ENCODE assay signal across 27 cellular contexts in the genomic region with DNA sequence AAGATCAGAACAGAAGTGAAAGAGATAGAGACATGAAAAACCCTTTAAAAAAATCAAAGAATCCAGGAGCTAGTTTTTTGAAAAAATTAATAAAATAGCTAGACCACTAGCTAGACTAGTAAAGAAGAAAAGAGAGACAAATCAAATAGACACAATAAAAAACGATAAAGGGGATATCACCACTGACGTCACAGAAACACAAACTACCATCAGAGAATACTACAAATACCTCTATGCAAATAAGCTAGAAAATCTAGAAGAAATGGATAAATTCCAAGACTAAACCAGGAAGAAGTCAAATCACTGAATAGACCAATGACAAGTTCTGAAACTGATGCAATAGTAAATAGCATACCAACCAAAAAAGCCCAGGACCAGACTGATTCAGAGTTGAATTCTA.
"Had no signal": no experiment of that assay in that cellular context is flagged by ENCODE, and none has a peak within 500 bp of the region (broad histone marks: within the 10 kb centered on the region; RNA-seq: fewer than 3 reads in every experiment).

No MANE protein-coding gene starts in this region.

- ATAC-seq: stimulated activated effector memory CD8-positive, alpha-beta T cell treated with anti-CD3 and anti-CD28 coated beads, Interleukin-12 subunit alpha, Interleukin-12 subunit beta, amount 100 ng/mL, for 72 hours; stimulated activated memory B cell treated with anti-CD40 and anti-IgM and Interleukin-4, amounts not matched to agents 10 μg/mL and 1 μg/mL and 100 μg/mL, for 72 hours; stimulated activated naive B cell treated with anti-CD40 and anti-IgM and Interleukin-4, amounts not matched to agents 10 μg/mL and 1 μg/mL and 100 μg/mL, for 72 hours; stimulated activated naive CD8-positive, alpha-beta T cell treated with anti-CD3 and anti-CD28 coated beads, Interleukin-15, amount 100 ng/mL, for 72 hours; stimulated activated naive CD8-positive, alpha-beta T cell treated with anti-CD3 and anti-CD28 coated beads, Interleukin-15, Interleukin-2, amounts not matched to agents 100 U/mL and 50 U/mL, for 24 hours; upper lobe of right lung had no signal

- H3K9me3 ChIP-seq: suprapubic skin, testis, thoracic aorta, thyroid gland, tibial artery, tibial nerve, transverse colon, upper lobe of left lung, upper lobe of right lung, uterus, vagina had no signal

- DNase-seq: stimulated activated CD4-positive, alpha-beta T cell treated with anti-CD3 and anti-CD28 coated beads, Interleukin-2, amount 100 ng/mL, for 48 hours; stimulated activated CD4-positive, alpha-beta T cell treated with anti-CD3 and anti-CD28 coated beads, Interleukin-4, amount 100 ng/mL, for 1 hour; stimulated activated CD4-positive, alpha-beta T cell treated with anti-CD3 and anti-CD28 coated beads, Interleukin-4, amount 100 ng/mL, for 24 hours; stimulated activated CD4-positive, alpha-beta T cell treated with anti-CD3 and anti-CD28 coated beads, Interleukin-4, amount 100 ng/mL, for 4 hours; stimulated activated CD8-positive, alpha-beta memory T cell treated with anti-CD3 and anti-CD28 coated beads, Interleukin-4, amount 100 ng/mL, for 48 hours; stimulated activated naive B cell treated with anti-CD40 and anti-IgM and Interleukin-4, amounts not matched to agents 10 μg/mL and 1 μg/mL and 100 μg/mL, for 72 hours; stimulated activated naive CD4-positive, alpha-beta T cell; stimulated activated naive CD4-positive, alpha-beta T cell treated with Interleukin-2 at 50 U/mL for 16 hours; stimulated activated naive CD8-positive, alpha-beta T cell treated with anti-CD3 and anti-CD28 coated beads, Interleukin-15, amount 100 ng/mL, for 72 hours; stimulated activated naive CD8-positive, alpha-beta T cell treated with anti-CD3 and anti-CD28 coated beads, Interleukin-15, Interleukin-2, amounts not matched to agents 100 U/mL and 50 U/mL, for 24 hours; stomach; substantia nigra; testis; thyroid gland; tibial artery; transverse colon; trophoblast cell; upper lobe of left lung; upper lobe of right lung; uterus had no signal

- FAIRE-seq: urothelium cell line had no signal

- H3K4me3 ChIP-seq: stomach, suprapubic skin, testis, thoracic aorta, thyroid gland, tibial artery, tibial nerve, transverse colon, upper lobe of left lung, upper lobe of right lung, uterus, vagina had no signal

- H3K4me1 ChIP-seq: stomach, suprapubic skin, testis, thyroid gland, tibial artery, tibial nerve, transverse colon, upper lobe of left lung, upper lobe of right lung, uterus, vagina had no signal

- H3K27me3 ChIP-seq: stomach, suprapubic skin, testis, thyroid gland, tibial artery, tibial nerve, transverse colon, upper lobe of left lung, upper lobe of right lung, uterus, vagina had no signal

- H3K36me3 ChIP-seq: stomach, suprapubic skin, thoracic aorta, thyroid gland, tibial artery, tibial nerve, transverse colon, upper lobe of left lung, upper lobe of right lung, uterus, vagina had no signal

- H3K27ac ChIP-seq: stomach, suprapubic skin, testis, thoracic aorta, thyroid gland, tibial artery, tibial nerve, transverse colon, upper lobe of left lung, upper lobe of right lung, uterus, vagina had no signal
